In genomic region chr2:168233166-168233565, GRCh38 we compare ENCODE assay signal across 19 cellular contexts. TPM values are rescaled to one million over a fixed set of nuclear protein-coding genes. Genes with fewer than 3 reads are reported as not detected.
DNase-seq lines count a peak whose midpoint lies in the region; ATAC-seq and TF ChIP-seq lines count a peak whose summit lies in the region.
"Had no signal": no experiment of that assay in that cellular context is flagged by ENCODE, and none has a peak within 500 bp of the region (broad histone marks: within the 10 kb centered on the region; RNA-seq: fewer than 3 reads in every experiment).

No MANE protein-coding gene starts in this region.

- no peak; the same call in 2 of the 3 replicates for ATAC-seq in SK-N-SH treated with all-trans-retinoic acid at 6 μM for 48 hours
- ATAC-seq in sciatic nerve = peak; percentile 65
- ATAC-seq: K562 had no signal

- POLR2A ChIA-PET in SK-N-SH (lab: Yijun Ruan, JAX) = no interaction called here
- POLR2A ChIA-PET in CD8-positive, alpha-beta memory T cell (lab: Charles Lee) = no interaction called here

- H3K9ac ChIP-seq in SK-N-SH (no peak overlapping the region), fibroblast of lung (ENCODE audit: insufficient read depth, low read length) (no peak overlapping the region)
- H3K9ac ChIP-seq: BLaER1 treated with 17β-estradiol and CSF1 and Interleukin-3, amounts not matched to agents 10 nM and 100 nM had no signal

- H3K4me3 Mint-ChIP-seq in CD8-positive, alpha-beta memory T cell = no peak overlapping the region
- H3K4me3 Mint-ChIP-seq: HFFc6 had no signal

- no peak overlapping the region for H2AFZ ChIP-seq in SK-N-SH (ENCODE audit: low read depth)
- peak overlapping the region; percentile 8 for H2AFZ ChIP-seq in ACC112 (ENCODE audit: low read length, unreplicated experiment)
- H2AFZ ChIP-seq in fibroblast of lung (ENCODE audit: low read length) = no peak overlapping the region

- DNase-seq in SK-N-SH (no peak), fibroblast of lung (ENCODE audit: low read depth in 2 of 2) (no peak), sciatic nerve (ENCODE audit: low spot score) (no peak), NCI-H82 treated with DMSO at 0.1 percent for 48 hours (lab: John Stamatoyannopoulos, UW; ENCODE audit: unreplicated experiment) (no peak), NCI-H2171 (lab: John Stamatoyannopoulos, UW) (no peak)
- DNase-seq in CD8-positive, alpha-beta memory T cell = no peak
- DNase-seq: COR-L47, DMS153, EL, HFFc6, NCI-H1048, NCI-H2107, NCI-H69, PC-3 had no signal

- TF ChIP-seq EP300 in SK-N-SH (IDR thresholded peaks at IDR 0.05; ENCODE audit: borderline replicate concordance in 1 of 2, low read depth in 1 of 2, low read length in 1 of 2) = no peak

- peaks cover 5 to 21% of the 10 kb centered on the region in 2 experiments; a peak in 2 of 4 replicates for H3K4me1 ChIP-seq in SK-N-SH (ENCODE audit: control insufficient read depth in 1 of 2, insufficient read depth in 2 of 2, low read depth in 1 of 2, low read length in 1 of 2)
- H3K4me1 ChIP-seq in ACC112 (ENCODE audit: control insufficient read depth, insufficient read depth, low read length, unreplicated experiment) = peaks cover 25% of the 10 kb centered on the region
- peaks cover 11% of the 10 kb centered on the region for H3K4me1 ChIP-seq in fibroblast of lung (ENCODE audit: control insufficient read depth, extremely low read depth, insufficient read depth, low read length)
- peaks cover 19% of the 10 kb centered on the region for H3K4me1 ChIP-seq in CD8-positive, alpha-beta memory T cell (ENCODE audit: insufficient read depth, low read length)

- H3K4me3 ChIP-seq in SK-N-SH (ENCODE audit: low read depth in 2 of 2, low read length in 1 of 2) (no peak overlapping the region), ACC112 (ENCODE audit: low read depth, low read length) (peak overlapping the region; percentile 28; the same call in 1 of the 2 replicates), fibroblast of lung (replicated peaks in 1 of 4; ENCODE audit: control extremely low read depth in 1 of 4, insufficient read depth in 1 of 4, low read depth in 3 of 4, low read length in 4 of 4) (no peak overlapping the region)
- no peak overlapping the region for H3K4me3 ChIP-seq in CD8-positive, alpha-beta memory T cell (ENCODE audit: low read length)
- H3K4me3 ChIP-seq: BLaER1 treated with 17β-estradiol and CSF1 and Interleukin-3, amounts not matched to agents 10 nM and 100 nM; K562 had no signal

- peak overlapping the region; percentile 9; the same call in 1 of the 2 replicates for H3K4me2 ChIP-seq in SK-N-SH
- peak overlapping the region; percentile 32 for H3K4me2 ChIP-seq in fibroblast of lung (ENCODE audit: extremely low read depth, insufficient read depth, low read length)
- H3K4me2 ChIP-seq: BLaER1 treated with 17β-estradiol and CSF1 and Interleukin-3, amounts not matched to agents 10 nM and 100 nM had no signal

- no peaks in the 10 kb centered on the region for H3K9me3 Mint-ChIP-seq in CD8-positive, alpha-beta memory T cell
- H3K9me3 Mint-ChIP-seq: HFFc6 had no signal

- H3K79me2 ChIP-seq in SK-N-SH (ENCODE audit: insufficient read depth) (peaks cover 91% of the 10 kb centered on the region), ACC112 (ENCODE audit: control insufficient read depth, insufficient read depth, low read length, unreplicated experiment) (peaks cover 34% of the 10 kb centered on the region), fibroblast of lung (ENCODE audit: control insufficient read depth, insufficient read depth, low read length) (peaks cover 38% of the 10 kb centered on the region)

- 89% methylated on average over 2 of the region's 2 CpGs for WGBS in SK-N-SH (ENCODE audit: low lambda C conversion rate)

- peak overlapping the region in 1 of 2 experiments; percentile 61; a peak in 2 of 4 replicates for H3K27ac ChIP-seq in SK-N-SH (ENCODE audit: low read depth in 2 of 2, low read length in 1 of 2)
- H3K27ac ChIP-seq in ACC112 (ENCODE audit: low read depth, low read length) = peak overlapping the region; percentile 79
- no peak overlapping the region for H3K27ac ChIP-seq in fibroblast of lung (ENCODE audit: insufficient read depth, low read length)
- H3K27ac ChIP-seq in CD8-positive, alpha-beta memory T cell (ENCODE audit: low read depth, low read length) = no peak overlapping the region
- H3K27ac ChIP-seq: 22Rv1; BLaER1 treated with 17β-estradiol and CSF1 and Interleukin-3, amounts not matched to agents 10 nM and 100 nM had no signal

- no peaks in the 10 kb centered on the region for H3K9me2 ChIP-seq in SK-N-SH

- CTCF ChIA-PET in SK-N-SH (lab: Yijun Ruan, JAX) = no interaction called here
- CTCF ChIA-PET in CD8-positive, alpha-beta memory T cell (lab: Charles Lee) = no interaction called here

- H3K4me1 Mint-ChIP-seq in CD8-positive, alpha-beta memory T cell = peaks cover 43 to 58% (median 48%) of the 10 kb centered on the region in 3 donors

- intact Hi-C loops in sciatic nerve (cut with DNase I) = no loop called here

- H3K36me3 Mint-ChIP-seq in CD8-positive, alpha-beta memory T cell = peaks cover 14 to 25% (median 18%) of the 10 kb centered on the region in 3 donors

- H3K36me3 ChIP-seq in SK-N-SH (replicated peaks in 1 of 2; ENCODE audit: control insufficient read depth in 1 of 2, insufficient read depth in 2 of 2, low read length in 1 of 2) (peaks cover 4 to 14% of the 10 kb centered on the region in 2 experiments), ACC112 (ENCODE audit: insufficient read depth, low read length) (no peaks in the 10 kb centered on the region), fibroblast of lung (ENCODE audit: control insufficient read depth, insufficient read depth, low read length) (peaks cover 1% of the 10 kb centered on the region)
- H3K36me3 ChIP-seq in CD8-positive, alpha-beta memory T cell (ENCODE audit: insufficient read depth, low read length) = no peaks in the 10 kb centered on the region

- H4K20me1 ChIP-seq in SK-N-SH (ENCODE audit: insufficient read depth) (peaks cover 14% of the 10 kb centered on the region), fibroblast of lung (ENCODE audit: control insufficient read depth, extremely low read depth, insufficient read depth, low read length) (no peaks in the 10 kb centered on the region)

- peak overlapping the region in 1 of 8 donors; percentile 29 for H3K27ac Mint-ChIP-seq in CD8-positive, alpha-beta memory T cell
- H3K27ac Mint-ChIP-seq: HFFc6 had no signal

- H3F3A ChIP-seq in SK-N-SH (replicated peaks; ENCODE audit: insufficient read depth) = peaks cover 16% of the 10 kb centered on the region

- TF ChIP-seq RAD21 in SK-N-SH (IDR thresholded peaks at IDR 0.05; ENCODE audit: low read length) = no peak

- TF ChIP-seq CTCF in SK-N-SH (IDR thresholded peaks at IDR 0.05) = no peak
- TF ChIP-seq CTCF in fibroblast of lung (conservative IDR thresholded peaks at IDR 0.05 in 1 of 2, IDR thresholded peaks at IDR 0.05 in 1 of 2; ENCODE audit: low read depth in 1 of 2, low read length in 2 of 2) = no peak

- H3K27me3 Mint-ChIP-seq in CD8-positive, alpha-beta memory T cell = no peaks in the 10 kb centered on the region

- H3K27me3 ChIP-seq in SK-N-SH (ENCODE audit: insufficient read depth) = no peaks in the 10 kb centered on the region
- no peaks in the 10 kb centered on the region for H3K27me3 ChIP-seq in ACC112 (ENCODE audit: insufficient read depth, low read length)
- no peaks in the 10 kb centered on the region for H3K27me3 ChIP-seq in fibroblast of lung (ENCODE audit: control insufficient read depth, insufficient read depth, low read length)
- H3K27me3 ChIP-seq in CD8-positive, alpha-beta memory T cell (ENCODE audit: insufficient read depth, low read length, poor library complexity, severe bottlenecking) = no peaks in the 10 kb centered on the region
- H3K27me3 ChIP-seq: BLaER1 treated with 17β-estradiol and CSF1 and Interleukin-3, amounts not matched to agents 10 nM and 100 nM had no signal

- H3K9me3 ChIP-seq in SK-N-SH (no peaks in the 10 kb centered on the region), fibroblast of lung (ENCODE audit: control insufficient read depth, insufficient read depth, low read depth, low read length) (no peaks in the 10 kb centered on the region)
- no peaks in the 10 kb centered on the region for H3K9me3 ChIP-seq in CD8-positive, alpha-beta memory T cell (ENCODE audit: low read length)

TF ChIP-seq in SK-N-SH, 30 proteins besides CTCF, POLR2A, EP300 and RAD21 (continues in another document):
- no peak for TF ChIP-seq FOXJ3 (CRISPR knock-in tag; IDR thresholded peaks at IDR 0.05)
- TF ChIP-seq EZH2phosphoT487 (IDR thresholded peaks at IDR 0.05; ENCODE audit: borderline replicate concordance, low read depth) = no peak
- TF ChIP-seq FOSL2 (IDR thresholded peaks at IDR 0.05; ENCODE audit: borderline replicate concordance, low read depth) = no peak
- TF ChIP-seq GABPA (IDR thresholded peaks at IDR 0.05; ENCODE audit: low read depth) = no peak
- TF ChIP-seq SIN3A (IDR thresholded peaks at IDR 0.05; ENCODE audit: borderline replicate concordance, low read depth, low read length) = no peak

TF ChIP-seq in SK-N-SH treated with all-trans-retinoic acid at 6 μM for 48 hours, 23 proteins besides CTCF, POLR2A, EP300 and RAD21 (continues in another document):
- TF ChIP-seq ZFP30 (CRISPR knock-in tag; IDR thresholded peaks at IDR 0.05) = no peak
- no peak for TF ChIP-seq ZNF8 (CRISPR knock-in tag; IDR thresholded peaks at IDR 0.05)
- no peak for TF ChIP-seq ZNF70 (CRISPR knock-in tag; IDR thresholded peaks at IDR 0.05)
- no peak for TF ChIP-seq ISL1 (CRISPR knock-in tag; IDR thresholded peaks at IDR 0.05)
- TF ChIP-seq ZFP3 (CRISPR knock-in tag; IDR thresholded peaks at IDR 0.05) = no peak

RNA-seq across cellular contexts. Expression of gene STK39, which starts 14.2 kb away (rescaled TPM):
- 9.6 and 12.3 TPM in 2 replicates for polyA plus RNA-seq in SK-N-SH (2012; rRNA removed)
- 15.1 and 20.5 TPM in 2 replicates for polyA plus RNA-seq in SK-N-SH (2012; cell fraction: cytosol; rRNA removed)
- 4.0 and 8.4 TPM in 2 replicates for polyA plus RNA-seq in SK-N-SH (2012; cell fraction: nucleus; rRNA removed)
- total RNA-seq in fibroblast of lung = 14.4 and 16.7 TPM in 2 replicates
- 30.1 and 51.7 TPM in 2 replicates for polyA plus RNA-seq in fibroblast of lung
- polyA plus RNA-seq in fibroblast of lung (2012) = 24.5 and 41.4 TPM in 2 replicates
- 1.6 and 9.2 TPM in 2 replicates for polyA minus RNA-seq in fibroblast of lung (ENCODE audit: low replicate concordance)
- 19.0 TPM for total RNA-seq in sciatic nerve
- total RNA-seq in CD8-positive, alpha-beta memory T cell = 10 to 100 TPM; 25.7 to 28.3 TPM
- polyA plus RNA-seq in CD8-positive, alpha-beta memory T cell = 11.2 TPM
